In genomic region chr5:38515648-38516047, GRCh38 we compare ENCODE assay signal across 11 cellular contexts. TPM values are rescaled to one million over a fixed set of nuclear protein-coding genes. Genes with fewer than 3 reads are reported as not detected.
DNase-seq lines count a peak whose midpoint lies in the region; ATAC-seq and TF ChIP-seq lines count a peak whose summit lies in the region.
"Had no signal": no experiment of that assay in that cellular context is flagged by ENCODE, and none has a peak within 500 bp of the region (broad histone marks: within the 10 kb centered on the region; RNA-seq: fewer than 3 reads in every experiment).

No MANE protein-coding gene starts in this region.

- no peaks in the 10 kb centered on the region for H4K20me1 ChIP-seq in HCT116 (ENCODE audit: insufficient read depth)

- no peak for TF ChIP-seq POLR2A in HCT116 (IDR thresholded peaks at IDR 0.05; ENCODE audit: borderline replicate concordance, extremely low read depth, insufficient read depth, insufficient read length)

- CTCF ChIA-PET in HCT116 (lab: Charles Lee), result interaction anchor here (0.7 to 1.5 kb wide), 8 partner anchors 10 to 306 kb away, joined by 3 to 12 read pairs (median 6); no protein-coding TSS in a partner anchor

- ATAC-seq in HCT116 (peak; percentile 78), GM21825 (IDR thresholded peaks at IDR 0.05; ENCODE audit: unreplicated experiment) (no peak), natural killer cell (no peak)
- ATAC-seq in naive thymus-derived CD8-positive, alpha-beta T cell, result no peak

- intact Hi-C loops in HCT116 (cut with micrococcal nuclease) (no loop called here), natural killer cell (cut with micrococcal nuclease) (no loop called here)

- peak; percentile 32; the same call in 1 of the 2 replicates for TF ChIP-seq RAD21 in HCT116 (IDR thresholded peaks at IDR 0.05; ENCODE audit: low read depth)

- no peak overlapping the region for H3K4me2 ChIP-seq in HCT116 (ENCODE audit: low read length)

- peaks cover 0 to 31% (median 14%) of the 10 kb centered on the region in 5 donors for H3K27me3 Mint-ChIP-seq in naive thymus-derived CD8-positive, alpha-beta T cell
- peaks cover 15 to 61% of the 10 kb centered on the region in 2 donors for H3K27me3 Mint-ChIP-seq in natural killer cell (ENCODE audit: low read depth in 2 of 2)

- no peak overlapping the region for H3K27ac Mint-ChIP-seq in naive thymus-derived CD8-positive, alpha-beta T cell
- no peak overlapping the region for H3K27ac Mint-ChIP-seq in natural killer cell

- TF ChIP-seq CTCF in 22Rv1 (IDR thresholded peaks at IDR 0.05), result peak; percentile 39; the same call in 1 of the 2 replicates
- peak; percentile 25 to 45 (median 43); a peak in 3 of 6 replicates for TF ChIP-seq CTCF in HCT116 (IDR thresholded peaks at IDR 0.05 in 2 of 3, conservative IDR thresholded peaks at IDR 0.05 in 1 of 3; ENCODE audit: borderline replicate concordance in 1 of 3, insufficient read depth in 1 of 3, low read depth in 2 of 3, low read length in 2 of 3)
- TF ChIP-seq CTCF in WI38 (IDR thresholded peaks at IDR 0.05; ENCODE audit: low read depth, low read length), result peak; percentile 38; the same call in 1 of the 2 replicates
- peak; percentile 26 to 50 for TF ChIP-seq CTCF in right atrium auricular region (IDR thresholded peaks at IDR 0.05)
- TF ChIP-seq CTCF in natural killer cell (IDR thresholded peaks at IDR 0.05), result no peak

- no peaks in the 10 kb centered on the region for H3K36me3 Mint-ChIP-seq in naive thymus-derived CD8-positive, alpha-beta T cell
- H3K36me3 Mint-ChIP-seq in natural killer cell, result no peaks in the 10 kb centered on the region

- H3K36me3 ChIP-seq in HCT116 (ENCODE audit: control insufficient read depth in 1 of 2, insufficient read depth in 2 of 2, low read length in 2 of 2) (no peaks in the 10 kb centered on the region), right atrium auricular region (peaks cover 19% of the 10 kb centered on the region)

- no peaks in the 10 kb centered on the region for H3K27me3 ChIP-seq in HCT116 (ENCODE audit: insufficient read depth, low read length)
- H3K27me3 ChIP-seq in right atrium auricular region, result no peaks in the 10 kb centered on the region

- DNase-seq in HCT116 (ENCODE audit: low read depth, low spot score) (peak; percentile 4), right atrium auricular region (ENCODE audit: low spot score) (no peak), natural killer cell (no peak)
- no peak for DNase-seq in naive thymus-derived CD8-positive, alpha-beta T cell
- no peak for DNase-seq in stimulated activated CD4-positive, alpha-beta T cell treated with anti-CD3 and anti-CD28 coated beads, Interleukin-1b, Interleukin-23, amount 100 ng/mL, for 48 hours
- DNase-seq: amniotic stem cell, NCI-H345, spleen had no signal

- no peaks in the 10 kb centered on the region for H3K4me1 Mint-ChIP-seq in naive thymus-derived CD8-positive, alpha-beta T cell
- H3K4me1 Mint-ChIP-seq in natural killer cell, result no peaks in the 10 kb centered on the region

- H3K9me2 ChIP-seq in HCT116 (ENCODE audit: insufficient read depth), result no peaks in the 10 kb centered on the region

- H3K4me1 ChIP-seq in HCT116 (ENCODE audit: control insufficient read depth in 1 of 2, insufficient read depth in 2 of 2, low read length in 2 of 2), result no peaks in the 10 kb centered on the region
- H3K4me1 ChIP-seq in right atrium auricular region, result no peaks in the 10 kb centered on the region
- H3K4me1 ChIP-seq: spleen had no signal

- POLR2A ChIA-PET in HCT116 (lab: Charles Lee), result no interaction called here
- POLR2A ChIA-PET in naive thymus-derived CD8-positive, alpha-beta T cell (lab: Charles Lee), result no interaction called here

- peaks cover 0 to 3% (median 0%) of the 10 kb centered on the region in 9 donors for H3K9me3 Mint-ChIP-seq in naive thymus-derived CD8-positive, alpha-beta T cell
- no peaks in the 10 kb centered on the region for H3K9me3 Mint-ChIP-seq in natural killer cell

- no peaks in the 10 kb centered on the region for H3K9me3 ChIP-seq in HCT116 (ENCODE audit: control insufficient read depth in 1 of 2, insufficient read depth in 1 of 2, low read depth in 1 of 2, low read length in 2 of 2)
- peaks cover 0 to 6% of the 10 kb centered on the region in 2 donors for H3K9me3 ChIP-seq in right atrium auricular region

- H3K9ac ChIP-seq in HCT116 (ENCODE audit: low read length), result no peak overlapping the region

- RAD21 ChIA-PET in HCT116 (lab: Charles Lee; ENCODE audit: low non-redundant PET in 1 of 2, low total read pairs in 2 of 2, uncharacterized antibody in 2 of 2, unreplicated experiment in 2 of 2), result interaction anchor here in 1 of 2 experiments (0.9 kb wide), 1 partner anchor 74 kb away, joined by 7 read pairs; no protein-coding TSS in a partner anchor

- no peak overlapping the region for H3K27ac ChIP-seq in 22Rv1
- H3K27ac ChIP-seq in HCT116 (ENCODE audit: low read depth, low read length), result no peak overlapping the region
- no peak overlapping the region for H3K27ac ChIP-seq in right atrium auricular region
- H3K27ac ChIP-seq: spleen had no signal

- H2AFZ ChIP-seq in HCT116 (ENCODE audit: low read depth, low read length, poor library complexity, severe bottlenecking), result no peak overlapping the region

- H3K79me2 ChIP-seq in HCT116 (ENCODE audit: insufficient read depth, low read length), result no peaks in the 10 kb centered on the region

- H3K4me3 ChIP-seq in HCT116 (replicated peaks in 1 of 2; ENCODE audit: low read depth in 1 of 2, low read length in 2 of 2) (no peak overlapping the region), WI38 (ENCODE audit: low read depth, low read length) (no peak overlapping the region), right atrium auricular region (no peak overlapping the region)
- H3K4me3 ChIP-seq: spleen had no signal

- no peak overlapping the region for H3K4me3 Mint-ChIP-seq in naive thymus-derived CD8-positive, alpha-beta T cell
- H3K4me3 Mint-ChIP-seq in natural killer cell, result no peak overlapping the region

- no TSS peak for BruUV-seq in HCT116 (replicated peaks; lab: Mats Ljungman, UMichigan)

TF ChIP-seq in HCT116, 20 proteins besides CTCF, POLR2A, EP300 and RAD21 (continues in another document):
- TF ChIP-seq FOSL1 (IDR thresholded peaks at IDR 0.05; ENCODE audit: low read depth) (no peak), CBX3 (IDR thresholded peaks at IDR 0.05; ENCODE audit: low read depth) (no peak), ZBTB33 (IDR thresholded peaks at IDR 0.05; ENCODE audit: extremely low read depth, insufficient replicate concordance, low read length) (no peak), ZFX (IDR thresholded peaks at IDR 0.05) (no peak), SIN3A (IDR thresholded peaks at IDR 0.05; ENCODE audit: low read depth) (no peak), JUND (IDR thresholded peaks at IDR 0.05) (no peak), ELF1 (IDR thresholded peaks at IDR 0.05; ENCODE audit: borderline replicate concordance, low read depth) (no peak), EZH2phosphoT487 (IDR thresholded peaks at IDR 0.05; ENCODE audit: borderline replicate concordance) (no peak), POLR2AphosphoS5 (IDR thresholded peaks at IDR 0.05; ENCODE audit: low read depth, low read length) (no peak), EGR1 (IDR thresholded peaks at IDR 0.05; ENCODE audit: low read depth) (no peak), EZH2 (IDR thresholded peaks at IDR 0.05) (no peak), YY1 (IDR thresholded peaks at IDR 0.05; ENCODE audit: extremely low read depth, insufficient replicate concordance, low read depth, low read length) (no peak), SRF (IDR thresholded peaks at IDR 0.05; ENCODE audit: low read depth) (no peak), REST (IDR thresholded peaks at IDR 0.05; ENCODE audit: low read depth) (no peak)

RNA-seq across cellular contexts. Expression of gene LIFR, which starts 40.8 kb away (rescaled TPM):
- total RNA-seq in HCT116 (2021; ENCODE audit: unreplicated experiment) (10.6 TPM), right atrium auricular region (10 to 100 TPM; 38.9 to 58.0 TPM), natural killer cell (not detected)
- 1.4 and 2.1 TPM in 2 replicates for polyA plus RNA-seq in HCT116 (2012)
- not detected for total RNA-seq in naive thymus-derived CD8-positive, alpha-beta T cell
- polyA plus RNA-seq in naive thymus-derived CD8-positive, alpha-beta T cell, result not detected

Comparison
In these comparisons a context has a peak if more than half of its experiments do, and no peak if none do; other contexts are left out.
1. RNA of gene LIFR, which starts 40.8 kb away (total RNA-seq): 38.9 to 58.0 TPM in right atrium auricular region and 10.6 TPM in HCT116 (single experiment); not detected in natural killer cell and not detected in naive thymus-derived CD8-positive, alpha-beta T cell; every median in the first group is over 10 times any median in the second.